ENCODE assay signal across 1 cellular context in the genomic region with DNA sequence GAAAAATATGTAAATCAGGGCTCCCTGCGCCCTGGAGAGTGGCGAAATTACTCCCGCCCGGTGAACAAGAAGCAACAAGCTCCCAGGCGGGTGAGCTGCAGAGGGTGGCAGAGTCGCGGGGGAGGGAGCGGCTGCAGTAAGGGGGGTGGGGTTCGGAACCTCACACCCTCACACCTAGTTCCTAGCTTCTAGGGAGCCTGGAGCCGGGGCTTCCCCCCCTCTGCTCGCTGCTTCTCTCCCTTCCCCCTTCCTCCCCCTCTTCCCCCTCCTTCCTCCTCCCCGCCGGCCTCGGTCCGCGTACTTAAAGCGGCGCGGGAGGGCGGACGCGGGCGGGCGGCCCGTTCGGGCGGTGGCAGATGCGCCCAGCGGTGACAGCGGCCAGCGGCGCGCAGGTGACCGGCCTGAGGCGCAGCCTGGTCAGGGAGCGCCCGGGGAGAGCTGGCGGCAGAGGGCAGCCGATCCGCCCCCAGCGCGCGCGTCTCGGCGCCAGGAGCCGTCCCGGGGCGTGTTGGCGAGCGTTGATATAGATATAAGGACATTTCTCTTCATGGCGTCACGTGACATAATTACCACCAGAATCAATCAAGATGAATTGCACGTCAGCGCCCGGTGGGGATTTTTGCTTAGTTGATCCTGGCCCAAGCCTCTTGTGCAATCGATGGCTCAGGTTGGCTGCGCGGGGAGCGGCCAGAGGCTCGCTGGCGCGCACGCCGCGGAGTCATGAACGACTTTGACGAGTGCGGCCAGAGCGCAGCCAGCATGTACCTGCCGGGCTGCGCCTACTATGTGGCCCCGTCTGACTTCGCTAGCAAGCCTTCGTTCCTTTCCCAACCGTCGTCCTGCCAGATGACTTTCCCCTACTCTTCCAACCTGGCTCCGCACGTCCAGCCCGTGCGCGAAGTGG.
TF ChIP-seq lines count a peak whose summit lies in the region.

Gene HOXD11 (plus strand): TSS at position 645 of the 904 bp plus-strand sequence. CDS start 76 bp downstream, at position 721.

TF ChIP-seq in HepG2, 621 proteins besides CTCF, POLR2A, EP300 and RAD21:
- TF ChIP-seq ZNF142 (CRISPR knock-in tag; IDR thresholded peaks at IDR 0.05) (peak; percentile 81; the same call in 1 of the 2 replicates), MTF2 (CRISPR knock-in tag; IDR thresholded peaks at IDR 0.05; ENCODE audit: borderline replicate concordance) (peak; percentile 21; the same call in 1 of the 2 replicates), FOSL1 (CRISPR knock-in tag; IDR thresholded peaks at IDR 0.05; ENCODE audit: borderline replicate concordance) (no peak), HNRNPK (IDR thresholded peaks at IDR 0.05; ENCODE audit: low read depth, low read length, poor library complexity, severe bottlenecking) (peak; percentile 88), ZSCAN20 (CRISPR knock-in tag; IDR thresholded peaks at IDR 0.05; ENCODE audit: borderline replicate concordance) (no peak), HOXA3 (CRISPR knock-in tag; IDR thresholded peaks at IDR 0.05) (peak; percentile 32; the same call in 1 of the 2 replicates), ZNF839 (CRISPR knock-in tag; IDR thresholded peaks at IDR 0.05; ENCODE audit: borderline replicate concordance) (no peak), CEBPB (IDR thresholded peaks at IDR 0.05; ENCODE audit: borderline replicate concordance, low read depth, low read length) (peak; percentile 78), ZNF841 (CRISPR knock-in tag; IDR thresholded peaks at IDR 0.05; ENCODE audit: borderline replicate concordance) (no peak), RORA (CRISPR knock-in tag; IDR thresholded peaks at IDR 0.05) (no peak)
- TF ChIP-seq, protein P1, sequence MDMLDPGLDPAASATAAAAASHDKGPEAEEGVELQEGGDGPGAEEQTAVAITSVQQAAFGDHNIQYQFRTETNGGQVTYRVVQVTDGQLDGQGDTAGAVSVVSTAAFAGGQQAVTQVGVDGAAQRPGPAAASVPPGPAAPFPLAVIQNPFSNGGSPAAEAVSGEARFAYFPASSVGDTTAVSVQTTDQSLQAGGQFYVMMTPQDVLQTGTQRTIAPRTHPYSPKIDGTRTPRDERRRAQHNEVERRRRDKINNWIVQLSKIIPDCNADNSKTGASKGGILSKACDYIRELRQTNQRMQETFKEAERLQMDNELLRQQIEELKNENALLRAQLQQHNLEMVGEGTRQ (IDR thresholded peaks at IDR 0.05; ENCODE audit: low read depth, low read length), result peak; percentile 67
- TF ChIP-seq, protein P1 (CRISPR knock-in tag; IDR thresholded peaks at IDR 0.05; ENCODE audit: borderline replicate concordance), result no peak
